Comparison of ENCODE assay signal across 8 cellular contexts in genomic region chr5:129904667-129905466, GRCh38. TPM values are rescaled to one million over a fixed set of nuclear protein-coding genes. Genes with fewer than 3 reads are reported as not detected.
A peak's percentile ranks its signal among the peaks of the same experiment; 100 is the strongest.
DNase-seq lines count a peak whose midpoint lies in the region; ATAC-seq, FAIRE-seq and TF ChIP-seq lines count a peak whose summit lies in the region.

No MANE protein-coding gene starts in this region.

- TF ChIP-seq RAD21 in GM12878 (IDR thresholded peaks at IDR 0.05; ENCODE audit: insufficient read depth, low read depth, low read length): no peak

- WGBS in GM12878 (ENCODE audit: insufficient coverage, insufficient replicate concordance, low lambda C conversion rate, missing lambda C conversion rate): 19% methylated on average over 47 of the region's 103 CpGs
- WGBS in spleen, 5 donors: 0 to 1% (median 0%) methylated on average over 16 to 103 of the region's 103 CpGs

- H3K27me3 ChIP-seq in BLaER1: peaks cover 48% of the 10 kb centered on the region
- peaks cover 6 to 10% of the 10 kb centered on the region in 2 experiments for H3K27me3 ChIP-seq in GM12878 (replicated peaks in 1 of 2; ENCODE audit: control insufficient read depth in 2 of 2, insufficient read depth in 2 of 2, low read length in 1 of 2)
- H3K27me3 ChIP-seq in spleen (replicated peaks in 1 of 7): peaks cover 0 to 76% (median 23%) of the 10 kb centered on the region in 7 donors

- SMC1A ChIA-PET in GM12878 (lab: Charles Lee; ENCODE audit: uncharacterized antibody, unreplicated experiment): no interaction called here

- ATAC-seq in GM19452 (IDR thresholded peaks at IDR 0.05; ENCODE audit: unreplicated experiment): peak; percentile 43
- peak; percentile 18 for ATAC-seq in HG03469 (IDR thresholded peaks at IDR 0.05; ENCODE audit: unreplicated experiment)
- peak; percentile 50 for ATAC-seq in GM12878

- CTCF ChIA-PET in GM12878 (lab: Yijun Ruan, JAX): no interaction called here

- H4K20me1 ChIP-seq in BLaER1 (peaks cover 16% of the 10 kb centered on the region), GM12878 (ENCODE audit: control insufficient read depth, insufficient read depth) (no peaks in the 10 kb centered on the region)

- FAIRE-seq in GM12878 (lab: Jason Lieb, UNC): no peak

- H3K9ac ChIP-seq in BLaER1 (peak overlapping the region; percentile 58), GM12878 (ENCODE audit: control insufficient read depth, insufficient read depth, low read length) (no peak overlapping the region)

- DNase-seq in GM12878 (ENCODE audit: low read depth, low spot score) (no peak), iPS-NIHi7 (ENCODE audit: extremely low spot score) (peak; percentile 25), spleen (peak; percentile 77), cortex of kidney (lab: John Stamatoyannopoulos, UW) (no peak), NOMO-1 treated with dmso at 0.1 percent for 144 hours (lab: John Stamatoyannopoulos, UW; ENCODE audit: unreplicated experiment) (no peak)

- intact Hi-C loops in GM12878 (cut with micrococcal nuclease; ENCODE audit: unreplicated experiment): loop anchor here (10.0 kb wide), 1 partner anchor 250 kb away; no protein-coding TSS in a partner anchor
- intact Hi-C loops in spleen (cut with DNase I; ENCODE audit: low total_unique reads): no loop called here

- POLR2A ChIA-PET in GM12878 (lab: Charles Lee): no interaction called here

- RAD21 ChIA-PET in GM12878 (lab: Charles Lee; ENCODE audit: unreplicated experiment): no interaction called here

- H3K9me3 ChIP-seq in BLaER1: no peaks in the 10 kb centered on the region
- H3K9me3 ChIP-seq in GM12878 (replicated peaks; ENCODE audit: control insufficient read depth, insufficient read depth, low read length): no peaks in the 10 kb centered on the region
- H3K9me3 ChIP-seq in spleen: no peaks in the 10 kb centered on the region

- H3K27ac ChIP-seq in BLaER1: no peak overlapping the region; the same call in 1 of the 2 replicates
- no peak overlapping the region for H3K27ac ChIP-seq in GM12878 (ENCODE audit: control insufficient read depth, insufficient read depth)
- H3K27ac ChIP-seq in spleen: peak overlapping the region; percentile 35 to 81 (median 71)

- H3K79me2 ChIP-seq in GM12878 (ENCODE audit: control insufficient read depth, insufficient read depth, low read length): no peaks in the 10 kb centered on the region

- in situ Hi-C loops in GM12878 (cut with MboI): no loop called here

- H2AFZ ChIP-seq in GM12878 (ENCODE audit: control insufficient read depth, low read depth, low read length): peak overlapping the region; percentile 11; the same call in 1 of the 2 replicates

- TF ChIP-seq POLR2A in GM12878 (IDR thresholded peaks at IDR 0.05; ENCODE audit: low read depth, low read length) (no peak), spleen (IDR thresholded peaks at IDR 0.05) (no peak)

- H3K36me3 ChIP-seq in BLaER1: no peaks in the 10 kb centered on the region
- no peaks in the 10 kb centered on the region for H3K36me3 ChIP-seq in GM12878 (ENCODE audit: control insufficient read depth in 2 of 2, insufficient read depth in 2 of 2, low read length in 1 of 2)
- H3K36me3 ChIP-seq in spleen: no peaks in the 10 kb centered on the region

- TF ChIP-seq CTCF in GM12878 (IDR thresholded peaks at IDR 0.05 in 2 of 3, conservative IDR thresholded peaks at IDR 0.05 in 1 of 3; ENCODE audit: control insufficient read depth in 2 of 3, extremely low read depth in 1 of 3, insufficient read depth in 1 of 3, low read depth in 3 of 3, low read length in 3 of 3) (no peak), spleen (IDR thresholded peaks at IDR 0.05 in 8 of 11, conservative IDR thresholded peaks at IDR 0.05 in 3 of 11) (peak in 1 of 11 experiments; percentile 6)

- BruUV-seq in GM12878 (replicated peaks; lab: Mats Ljungman, UMichigan): no TSS peak

- no peak for TF ChIP-seq EP300 in GM12878 (IDR thresholded peaks at IDR 0.05; ENCODE audit: borderline replicate concordance in 1 of 2, control insufficient read depth in 1 of 2, low read depth in 2 of 2, low read length in 2 of 2)

- H3K4me1 ChIP-seq in BLaER1 (peaks cover 10% of the 10 kb centered on the region), GM12878 (ENCODE audit: control insufficient read depth, insufficient read depth, low read length) (no peaks in the 10 kb centered on the region), spleen (peaks cover 6 to 33% (median 26%) of the 10 kb centered on the region in 6 donors)

- H3K4me2 ChIP-seq in BLaER1: peak overlapping the region; percentile 94
- peak overlapping the region; percentile 55; the same call in 1 of the 2 replicates for H3K4me2 ChIP-seq in GM12878 (ENCODE audit: control insufficient read depth, insufficient read depth)

- H3K4me3 ChIP-seq in BLaER1: peak overlapping the region; percentile 80
- H3K4me3 ChIP-seq in GM12878: peak overlapping the region; percentile 41; the same call in 1 of the 2 replicates
- peak overlapping the region; percentile 47 to 80 (median 60) for H3K4me3 ChIP-seq in spleen

TF ChIP-seq in GM12878, 131 proteins besides CTCF, POLR2A, EP300 and RAD21:
- TF ChIP-seq GATAD2B (conservative IDR thresholded peaks at IDR 0.05; ENCODE audit: low read depth) (0 out of 2 replicates have a peak, but pooled peaks have one; percentile 16), GABPA (IDR thresholded peaks at IDR 0.05; ENCODE audit: low read depth) (no peak), RFX5 (IDR thresholded peaks at IDR 0.05; ENCODE audit: low read depth, low read length) (no peak), REST (IDR thresholded peaks at IDR 0.05; ENCODE audit: low read depth, low read length) (no peak), LARP7 (IDR thresholded peaks at IDR 0.05) (0 out of 2 replicates have a peak, but pooled peaks have one; percentile 29), HDAC2 (IDR thresholded peaks at IDR 0.05) (no peak), IKZF1 (conservative IDR thresholded peaks at IDR 0.05) (0 out of 2 replicates have a peak, but pooled peaks have one; percentile 14), ZNF207 (IDR thresholded peaks at IDR 0.05; ENCODE audit: borderline replicate concordance) (no peak), MAX (IDR thresholded peaks at IDR 0.05; ENCODE audit: low read depth, low read length) (no peak), SUZ12 (IDR thresholded peaks at IDR 0.05; ENCODE audit: unreplicated experiment) (peak; percentile 60), PBX3 (IDR thresholded peaks at IDR 0.05; ENCODE audit: insufficient replicate concordance, low read depth, low read length) (no peak)

RNA-seq across cellular contexts. Expression of gene CHSY3, which starts 0.6 kb away (rescaled TPM):
- not detected in 2 replicates for total RNA-seq in GM12878 (2013; cell fraction: nucleolus; rRNA removed)
- total RNA-seq in GM12878 (2014; rRNA removed): not detected in 2 replicates
- total RNA-seq in GM12878 (2014; rRNA removed; fragmentation: Illumina TruSeq; extraction: Trizol): not detected in 2 replicates
- total RNA-seq in GM12878 (2021): not detected in 2 replicates
- polyA plus RNA-seq in GM12878 (2011; ENCODE audit: low read depth): not detected
- not detected in 2 replicates for polyA plus RNA-seq in GM12878 (2011; rRNA removed)
- polyA plus RNA-seq in GM12878 (2011; cell fraction: cytosol; rRNA removed): not detected in 2 replicates
- polyA plus RNA-seq in GM12878 (2011; cell fraction: nucleus; rRNA removed): not detected in 2 replicates
- polyA plus RNA-seq in GM12878 (2012): not detected in 2 replicates
- not detected in 2 replicates for polyA plus RNA-seq in GM12878 (2014; fragmentation: Illumina TruSeq; extraction: Trizol)
- polyA plus RNA-seq in GM12878 (2014; fragmentation: Nextera tagmentation; extraction: Ambion mirVana): not detected
- not detected in 2 replicates for polyA plus RNA-seq in GM12878 (2014; rRNA removed)
- not detected for polyA plus RNA-seq in GM12878 (2016; fragmentation: Nextera tagmentation; extraction: Ambion mirVana)
- not detected in 2 replicates for polyA minus RNA-seq in GM12878 (2011; rRNA and poly(A)+ RNA removed)
- not detected in 2 replicates for polyA minus RNA-seq in GM12878 (2011; cell fraction: cytosol; rRNA and poly(A)+ RNA removed)
- not detected in 2 replicates for polyA minus RNA-seq in GM12878 (2011; cell fraction: nucleus; rRNA and poly(A)+ RNA removed)
- total RNA-seq in spleen: 1 to 10 TPM in 6 of 7 donors, under 1 TPM in 1; 0.76 to 3.0 (median 1.7) TPM
- polyA plus RNA-seq in spleen: under 1 TPM; 0.07 to 0.21 (median 0.16) TPM

Comparison
In these comparisons a context has a peak if more than half of its experiments do, and no peak if none do; other contexts are left out.
1. H3K27ac ChIP-seq: peak in spleen (8 of 8); none in BLaER1 (single experiment) and GM12878 (single experiment).
2. DNase-seq: peak in iPS-NIHi7 (single experiment) and spleen (single experiment); none in GM12878 (single experiment), cortex of kidney (single experiment) and NOMO-1 treated with dmso at 0.1 percent for 144 hours (single experiment).
3. Peak in every context shown above with its lines, with median percentiles within 50 percentile points of each other: H3K4me3 ChIP-seq and ATAC-seq.